In the genomic region with DNA sequence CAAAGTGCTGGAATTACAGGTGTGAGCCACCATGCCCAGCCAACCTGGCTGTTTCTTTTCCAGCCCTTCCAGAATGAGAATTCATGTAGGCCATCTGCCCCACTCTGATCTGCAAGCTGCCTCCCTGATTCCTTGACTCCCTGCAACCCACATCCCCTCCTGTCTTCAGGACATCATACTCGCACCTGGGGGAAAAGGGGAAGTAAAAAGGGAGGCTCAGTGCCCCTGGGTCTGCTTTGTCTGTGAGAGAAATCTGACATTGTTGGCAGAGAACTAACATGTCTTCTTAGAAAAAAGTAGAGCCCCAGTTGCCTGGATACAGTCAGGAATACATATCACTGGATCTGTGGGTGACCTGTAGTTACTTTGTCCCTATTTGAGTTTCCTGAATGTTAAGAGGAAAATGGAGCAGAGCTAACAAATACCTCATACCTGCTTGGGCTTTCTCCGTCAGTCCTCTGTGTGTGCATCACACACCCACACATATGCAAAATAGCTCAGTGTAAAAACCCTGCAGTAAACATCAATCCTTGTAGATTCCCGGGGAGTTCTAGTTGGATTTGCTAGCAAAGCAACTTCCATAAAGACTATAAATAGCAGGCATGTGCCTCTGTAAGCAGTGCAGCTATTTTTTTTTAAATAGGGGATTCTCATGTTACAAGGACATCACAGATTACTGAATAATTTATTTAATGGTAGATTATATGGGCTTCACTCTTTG, we compare ENCODE assay signal across 11 cellular contexts.
DNase-seq lines count a peak whose midpoint lies in the region; ATAC-seq, FAIRE-seq and TF ChIP-seq lines count a peak whose summit lies in the region.
"Had no signal": no experiment of that assay in that cellular context is flagged by ENCODE, and none has a peak within 500 bp of the region (broad histone marks: within the 10 kb centered on the region; RNA-seq: fewer than 3 reads in every experiment).

No MANE protein-coding gene starts in this region.

- no peaks in the 10 kb centered on the region for H3K9me3 ChIP-seq in right lobe of liver
- H3K9me3 ChIP-seq in HepG2 (ENCODE audit: low read length): no peaks in the 10 kb centered on the region
- H3K9me3 ChIP-seq in lower lobe of right lung: no peaks in the 10 kb centered on the region
- H3K9me3 ChIP-seq: BLaER1 had no signal

- H3K27ac ChIP-seq in right lobe of liver: no peak overlapping the region
- H3K27ac ChIP-seq in HepG2 (ENCODE audit: extremely low read length, insufficient read depth, low read length): no peak overlapping the region
- no peak overlapping the region for H3K27ac ChIP-seq in foreskin keratinocyte
- no peak overlapping the region for H3K27ac ChIP-seq in lower lobe of right lung
- H3K27ac ChIP-seq: BLaER1 had no signal

- in situ Hi-C loops in HepG2 (cut with HindIII; ENCODE audit: extremely low pct_ligation_motif_present, low pct_unique_long_range_greater_than_20kb): no loop called here

- TF ChIP-seq CTCF in right lobe of liver (IDR thresholded peaks at IDR 0.05) (no peak), HepG2 (CRISPR knock-in tag; IDR thresholded peaks at IDR 0.05) (no peak), LNCaP clone FGC (IDR thresholded peaks at IDR 0.05; ENCODE audit: control insufficient read depth, extremely low read depth, insufficient read depth) (no peak), foreskin keratinocyte (conservative IDR thresholded peaks at IDR 0.05) (no peak), lower lobe of right lung (IDR thresholded peaks at IDR 0.05) (no peak)

- H4K20me1 ChIP-seq in HepG2 (ENCODE audit: insufficient read depth, low read length): no peaks in the 10 kb centered on the region
- H4K20me1 ChIP-seq: BLaER1 had no signal

- no peak for FAIRE-seq in HepG2 (lab: Jason Lieb, UNC)

- no peak for TF ChIP-seq EP300 in HepG2 (IDR thresholded peaks at IDR 0.05; ENCODE audit: low read depth in 2 of 2, low read length in 2 of 2)
- no peak for TF ChIP-seq EP300 in HepG2 (CRISPR knock-in tag; IDR thresholded peaks at IDR 0.05; ENCODE audit: borderline replicate concordance)

- no TSS peak for BruUV-seq in HepG2 (replicated peaks; lab: Mats Ljungman, UMichigan)

- ATAC-seq in right lobe of liver (peak in 3 of 4 donors; percentile 18 to 51 (median 30)), HepG2 (no peak), foreskin keratinocyte (peak; percentile 19), HG02973 (IDR thresholded peaks at IDR 0.05; ENCODE audit: unreplicated experiment) (no peak), lower lobe of right lung (no peak), GM21825 (IDR thresholded peaks at IDR 0.05; ENCODE audit: unreplicated experiment) (no peak)

- H3K4me2 ChIP-seq in HepG2 (ENCODE audit: low read depth, low read length): no peak overlapping the region
- H3K4me2 ChIP-seq: BLaER1 had no signal

- H3K36me3 ChIP-seq in right lobe of liver: no peaks in the 10 kb centered on the region
- no peaks in the 10 kb centered on the region for H3K36me3 ChIP-seq in HepG2 (replicated peaks in 1 of 2; ENCODE audit: control insufficient read depth in 1 of 2, insufficient read depth in 2 of 2, low read length in 2 of 2)
- H3K36me3 ChIP-seq in lower lobe of right lung: no peaks in the 10 kb centered on the region
- H3K36me3 ChIP-seq: BLaER1 had no signal

- H3K9ac ChIP-seq in HepG2 (ENCODE audit: insufficient read depth, low read depth, low read length): no peak overlapping the region
- H3K9ac ChIP-seq: BLaER1 had no signal

- WGBS in right lobe of liver (ENCODE audit: insufficient coverage, low coverage, low lambda C conversion rate, missing lambda C conversion rate): 44% methylated on average over 3 of the region's 3 CpGs
- 79% methylated on average over 3 of the region's 3 CpGs for WGBS in HepG2 (ENCODE audit: low lambda C conversion rate)

- no peak for TF ChIP-seq RAD21 in HepG2 (CRISPR knock-in tag; IDR thresholded peaks at IDR 0.05)

- H3K79me2 ChIP-seq in HepG2 (ENCODE audit: insufficient read depth, low read length): no peaks in the 10 kb centered on the region

- no peaks in the 10 kb centered on the region for H3K27me3 ChIP-seq in right lobe of liver
- H3K27me3 ChIP-seq in HepG2 (ENCODE audit: control insufficient read depth in 1 of 2, insufficient read depth in 2 of 2, low read length in 2 of 2): no peaks in the 10 kb centered on the region
- H3K27me3 ChIP-seq in foreskin keratinocyte: peaks cover 8% of the 10 kb centered on the region
- no peaks in the 10 kb centered on the region for H3K27me3 ChIP-seq in lower lobe of right lung (ENCODE audit: low read depth)
- H3K27me3 ChIP-seq: BLaER1 had no signal

- TF ChIP-seq POLR2A in right lobe of liver (IDR thresholded peaks at IDR 0.05) (no peak), HepG2 (IDR thresholded peaks at IDR 0.05; ENCODE audit: insufficient read depth in 1 of 2, low read depth in 2 of 2, low read length in 2 of 2) (no peak)

- POLR2A ChIA-PET in HepG2 (lab: Yijun Ruan, JAX): interaction anchor here (0.5 kb wide), 1 partner anchor 28 kb away, joined by 4 read pairs; no protein-coding TSS in a partner anchor

- no peak overlapping the region for H3K4me3 ChIP-seq in right lobe of liver
- no peak overlapping the region for H3K4me3 ChIP-seq in HepG2 (replicated peaks in 1 of 3; ENCODE audit: insufficient read depth in 1 of 3, low read depth in 2 of 3, low read length in 3 of 3)
- no peak overlapping the region for H3K4me3 ChIP-seq in LNCaP clone FGC (ENCODE audit: low read depth, low read length)
- no peak overlapping the region for H3K4me3 ChIP-seq in lower lobe of right lung
- H3K4me3 ChIP-seq: BLaER1, lung had no signal

- H2AFZ ChIP-seq in HepG2 (ENCODE audit: low read length): no peak overlapping the region

- DNase-seq in right lobe of liver: no peak
- DNase-seq in HepG2 (ENCODE audit: low spot score): no peak
- DNase-seq in LNCaP clone FGC (ENCODE audit: low read depth): peak; percentile 7
- no peak for DNase-seq in foreskin keratinocyte
- DNase-seq in lower lobe of right lung: no peak
- DNase-seq in ecto neural progenitor cell (ENCODE audit: low spot score): no peak
- DNase-seq: cortex of kidney had no signal

- CTCF ChIA-PET in HepG2 (lab: Yijun Ruan, JAX; ENCODE audit: low intra/inter-chr PET ratio, low total read pairs): no interaction called here

- H3K4me1 ChIP-seq in right lobe of liver (peaks cover 0 to 18% (median 3%) of the 10 kb centered on the region in 4 donors), HepG2 (ENCODE audit: insufficient read depth, low read length) (0 out of 2 replicates have a peak, but pooled peaks cover 6% of the 10 kb centered on the region), foreskin keratinocyte (no peaks in the 10 kb centered on the region), lower lobe of right lung (no peaks in the 10 kb centered on the region)

- intact Hi-C loops in right lobe of liver (cut with DNase I) (no loop called here), HepG2 (cut with micrococcal nuclease; ENCODE audit: unreplicated experiment) (no loop called here), lower lobe of right lung (cut with DNase I) (no loop called here)

TF ChIP-seq in HepG2, 621 proteins besides CTCF, POLR2A, EP300 and RAD21 (continues in another document):
- TF ChIP-seq ETV5 (CRISPR knock-in tag; IDR thresholded peaks at IDR 0.05; ENCODE audit: borderline replicate concordance) (no peak), ZNF354B (CRISPR knock-in tag; IDR thresholded peaks at IDR 0.05) (no peak), ZNF20 (CRISPR knock-in tag; IDR thresholded peaks at IDR 0.05) (no peak), HMGXB3 (CRISPR knock-in tag; IDR thresholded peaks at IDR 0.05; ENCODE audit: borderline replicate concordance) (no peak), THYN1 (CRISPR knock-in tag; IDR thresholded peaks at IDR 0.05; ENCODE audit: borderline replicate concordance, low read depth) (no peak), ZSCAN31 (CRISPR knock-in tag; IDR thresholded peaks at IDR 0.05; ENCODE audit: low read depth) (no peak), ZNF343 (CRISPR knock-in tag; IDR thresholded peaks at IDR 0.05) (no peak), STAT5B (CRISPR knock-in tag; IDR thresholded peaks at IDR 0.05) (no peak), ZBTB20 (CRISPR knock-in tag; IDR thresholded peaks at IDR 0.05; ENCODE audit: borderline replicate concordance, low read depth) (no peak), SP4 (CRISPR knock-in tag; IDR thresholded peaks at IDR 0.05) (no peak), NCOA5 (CRISPR knock-in tag; IDR thresholded peaks at IDR 0.05) (no peak)
- TF ChIP-seq, protein P1, sequence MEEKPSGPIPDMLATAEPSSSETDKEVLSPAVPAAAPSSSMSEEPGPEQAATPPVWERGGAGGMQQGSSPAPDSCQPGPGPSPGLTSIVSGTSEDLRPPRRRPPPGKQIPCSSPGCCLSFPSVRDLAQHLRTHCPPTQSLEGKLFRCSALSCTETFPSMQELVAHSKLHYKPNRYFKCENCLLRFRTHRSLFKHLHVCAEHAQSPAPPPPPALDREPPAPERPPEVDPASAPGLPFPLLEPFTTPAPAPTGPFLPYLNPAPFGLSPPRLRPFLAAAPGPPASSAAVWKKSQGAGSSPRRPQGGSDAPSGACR (CRISPR knock-in tag; IDR thresholded peaks at IDR 0.05): no peak

Comparison
In these comparisons a context has a peak if more than half of its experiments do, and no peak if none do; other contexts are left out.
1. ATAC-seq: peak in right lobe of liver (3 of 4) and foreskin keratinocyte (single experiment); none in HepG2 (single experiment), HG02973 (single experiment), lower lobe of right lung (0 of 2) and GM21825 (single experiment).